ENCODE assay signal across 15 cellular contexts in genomic region chr13:98280176-98280510, GRCh38.
A peak's percentile ranks its signal among the peaks of the same experiment; 100 is the strongest.
DNase-seq lines count a peak whose midpoint lies in the region; ATAC-seq and TF ChIP-seq lines count a peak whose summit lies in the region.
"Had no signal": no experiment of that assay in that cellular context is flagged by ENCODE, and none has a peak within 500 bp of the region (broad histone marks: within the 10 kb centered on the region; RNA-seq: fewer than 3 reads in every experiment).

No MANE protein-coding gene starts in this region.

- H3K9me3 Mint-ChIP-seq in activated naive CD4-positive, alpha-beta T cell treated with anti-CD3 and anti-CD28 coated beads, Interleukin-2, amount 50 U/mL, for 24 hours: no peaks in the 10 kb centered on the region
- H3K9me3 Mint-ChIP-seq in HFFc6: no peaks in the 10 kb centered on the region
- no peaks in the 10 kb centered on the region for H3K9me3 Mint-ChIP-seq in activated T-cell treated with anti-CD3 and anti-CD28 coated beads, Interleukin-2, amount 50 U/mL, for 72 hours

- no peak overlapping the region for H3K4me3 ChIP-seq in liver (ENCODE audit: low read depth in 1 of 3, low read length in 3 of 3)
- H3K4me3 ChIP-seq in thyroid gland (replicated peaks in 1 of 3): no peak overlapping the region
- H3K4me3 ChIP-seq: cardiac muscle cell, heart left ventricle, MG63, ovary had no signal

- TF ChIP-seq RAD21 in Ishikawa (IDR thresholded peaks at IDR 0.05; ENCODE audit: low read depth): 0 out of 2 replicates have a peak, but pooled peaks have one; percentile 1
- TF ChIP-seq RAD21 in liver (IDR thresholded peaks at IDR 0.05): no peak

- H3K27ac ChIP-seq in liver (ENCODE audit: low read depth in 1 of 2, low read length in 2 of 2) (no peak overlapping the region), thyroid gland (peak overlapping the region; percentile 74 to 92 (median 89))
- H3K27ac ChIP-seq: cardiac muscle cell, heart left ventricle, HL-60, ovary had no signal

- H3K27me3 Mint-ChIP-seq in activated naive CD4-positive, alpha-beta T cell treated with anti-CD3 and anti-CD28 coated beads, Interleukin-2, amount 50 U/mL, for 24 hours: peaks cover 6% of the 10 kb centered on the region
- H3K27me3 Mint-ChIP-seq in HFFc6 (ENCODE audit: insufficient read depth): peaks cover 3% of the 10 kb centered on the region
- peaks cover 9% of the 10 kb centered on the region for H3K27me3 Mint-ChIP-seq in activated T-cell treated with anti-CD3 and anti-CD28 coated beads, Interleukin-2, amount 50 U/mL, for 72 hours (ENCODE audit: low read depth)

- TF ChIP-seq CTCF in liver (IDR thresholded peaks at IDR 0.05; ENCODE audit: low read depth, low read length, missing input control) (no peak), thyroid gland (IDR thresholded peaks at IDR 0.05) (no peak), HFFc6 (IDR thresholded peaks at IDR 0.05) (no peak)

- H3K36me3 ChIP-seq in liver (ENCODE audit: control insufficient read depth in 4 of 4, insufficient read depth in 3 of 4, low read depth in 1 of 4, low read length in 3 of 4) (no peaks in the 10 kb centered on the region), thyroid gland (no peaks in the 10 kb centered on the region)
- H3K36me3 ChIP-seq: cardiac muscle cell, heart left ventricle, MG63, ovary had no signal

- 0 out of 2 replicates have a peak, but pooled peaks have one; percentile 0 for TF ChIP-seq EP300 in Ishikawa (IDR thresholded peaks at IDR 0.05; ENCODE audit: borderline replicate concordance)

- no peak overlapping the region for H3K9ac ChIP-seq in liver (ENCODE audit: low read depth in 1 of 2, low read length in 2 of 2)

- ATAC-seq in activated T-cell treated with anti-CD3 and anti-CD28 coated beads, Interleukin-2, amount 50 U/mL, for 72 hours (replicated peaks in 1 of 2): no peak
- ATAC-seq: left ventricle myocardium superior had no signal

- no peak for TF ChIP-seq POLR2A in thyroid gland (IDR thresholded peaks at IDR 0.05)

- peak overlapping the region; percentile 51 for H3K4me3 Mint-ChIP-seq in activated naive CD4-positive, alpha-beta T cell treated with anti-CD3 and anti-CD28 coated beads, Interleukin-2, amount 50 U/mL, for 24 hours
- H3K4me3 Mint-ChIP-seq in HFFc6: no peak overlapping the region
- H3K4me3 Mint-ChIP-seq in activated T-cell treated with anti-CD3 and anti-CD28 coated beads, Interleukin-2, amount 50 U/mL, for 72 hours: peak overlapping the region in 1 of 2 donors; percentile 38

- H3K4me1 ChIP-seq in liver (ENCODE audit: control insufficient read depth in 4 of 4, insufficient read depth in 4 of 4, low read length in 3 of 4): peaks cover 7 to 19% (median 15%) of the 10 kb centered on the region in 4 donors
- H3K4me1 ChIP-seq in thyroid gland: peaks cover 32 to 35% of the 10 kb centered on the region in 2 donors

- H3K9me3 ChIP-seq in liver (ENCODE audit: control insufficient read depth in 4 of 4, low read length in 3 of 4): no peaks in the 10 kb centered on the region
- H3K9me3 ChIP-seq in thyroid gland: no peaks in the 10 kb centered on the region
- H3K9me3 ChIP-seq: heart left ventricle, MG63, ovary had no signal

- no peak for DNase-seq in activated naive CD4-positive, alpha-beta T cell treated with Interleukin-2 at 50 U/mL for 16 hours
- DNase-seq in thyroid gland: no peak
- no peak for DNase-seq in NCI-H146 treated with DMSO at 0.1 percent for 48 hours (lab: John Stamatoyannopoulos, UW; ENCODE audit: unreplicated experiment)
- no peak for DNase-seq in HFFc6
- DNase-seq in activated T-cell treated with anti-CD3 and anti-CD28 coated beads, Interleukin-2, amount 50 U/mL, for 72 hours: no peak
- DNase-seq: activated CD4-positive, alpha-beta T cell treated with anti-CD3 and anti-CD28 coated beads, Interleukin-2, amount 50 U/mL, for 4 hours; left ventricle myocardium superior; MG63; ovary had no signal

- peak overlapping the region; percentile 42 for H3K27ac Mint-ChIP-seq in activated naive CD4-positive, alpha-beta T cell treated with anti-CD3 and anti-CD28 coated beads, Interleukin-2, amount 50 U/mL, for 24 hours
- no peak overlapping the region for H3K27ac Mint-ChIP-seq in HFFc6
- no peak overlapping the region for H3K27ac Mint-ChIP-seq in activated T-cell treated with anti-CD3 and anti-CD28 coated beads, Interleukin-2, amount 50 U/mL, for 72 hours

- intact Hi-C loops in thyroid gland (cut with DNase I): no loop called here

- 68% methylated on average over 10 of the region's 10 CpGs for WGBS in liver
- 21 to 35% methylated on average over 10 of the region's 10 CpGs for WGBS in thyroid gland, 2 donors

- H3K27me3 ChIP-seq in liver (ENCODE audit: control insufficient read depth in 4 of 4, insufficient read depth in 4 of 4, low read length in 3 of 4) (no peaks in the 10 kb centered on the region), thyroid gland (no peaks in the 10 kb centered on the region)
- H3K27me3 ChIP-seq: cardiac muscle cell, heart left ventricle, MG63, ovary had no signal

- H3K36me3 Mint-ChIP-seq in activated naive CD4-positive, alpha-beta T cell treated with anti-CD3 and anti-CD28 coated beads, Interleukin-2, amount 50 U/mL, for 24 hours: no peaks in the 10 kb centered on the region
- H3K36me3 Mint-ChIP-seq in HFFc6 (ENCODE audit: low read depth): no peaks in the 10 kb centered on the region
- H3K36me3 Mint-ChIP-seq in activated T-cell treated with anti-CD3 and anti-CD28 coated beads, Interleukin-2, amount 50 U/mL, for 72 hours (ENCODE audit: insufficient read depth in 2 of 2): no peaks in the 10 kb centered on the region

- H3K4me1 Mint-ChIP-seq in activated naive CD4-positive, alpha-beta T cell treated with anti-CD3 and anti-CD28 coated beads, Interleukin-2, amount 50 U/mL, for 24 hours: no peaks in the 10 kb centered on the region
- H3K4me1 Mint-ChIP-seq in HFFc6 (ENCODE audit: low read depth): peaks cover 18% of the 10 kb centered on the region
- H3K4me1 Mint-ChIP-seq in activated T-cell treated with anti-CD3 and anti-CD28 coated beads, Interleukin-2, amount 50 U/mL, for 72 hours (ENCODE audit: low read depth): no peaks in the 10 kb centered on the region

TF ChIP-seq in Ishikawa, 13 proteins besides CTCF, POLR2A, EP300 and RAD21 (continues in another document):
- TF ChIP-seq ZBTB7A (IDR thresholded peaks at IDR 0.05; ENCODE audit: low read depth) (no peak), REST (IDR thresholded peaks at IDR 0.05; ENCODE audit: low read depth) (no peak), EGR1 (IDR thresholded peaks at IDR 0.05) (no peak)

TF ChIP-seq in liver, 16 proteins besides CTCF, POLR2A, EP300 and RAD21:
- peak; percentile 40 for TF ChIP-seq NR2F2 (IDR thresholded peaks at IDR 0.05)
- no peak for TF ChIP-seq HNF4A (conservative IDR thresholded peaks at IDR 0.05)

Comparison
In these comparisons a context has a peak if more than half of its experiments do, and no peak if none do; other contexts are left out.
1. H3K27ac ChIP-seq: peak in thyroid gland (3 of 3); none in liver (0 of 2).